Comparison of ENCODE assay signal across 1 cellular context in the genomic region with DNA sequence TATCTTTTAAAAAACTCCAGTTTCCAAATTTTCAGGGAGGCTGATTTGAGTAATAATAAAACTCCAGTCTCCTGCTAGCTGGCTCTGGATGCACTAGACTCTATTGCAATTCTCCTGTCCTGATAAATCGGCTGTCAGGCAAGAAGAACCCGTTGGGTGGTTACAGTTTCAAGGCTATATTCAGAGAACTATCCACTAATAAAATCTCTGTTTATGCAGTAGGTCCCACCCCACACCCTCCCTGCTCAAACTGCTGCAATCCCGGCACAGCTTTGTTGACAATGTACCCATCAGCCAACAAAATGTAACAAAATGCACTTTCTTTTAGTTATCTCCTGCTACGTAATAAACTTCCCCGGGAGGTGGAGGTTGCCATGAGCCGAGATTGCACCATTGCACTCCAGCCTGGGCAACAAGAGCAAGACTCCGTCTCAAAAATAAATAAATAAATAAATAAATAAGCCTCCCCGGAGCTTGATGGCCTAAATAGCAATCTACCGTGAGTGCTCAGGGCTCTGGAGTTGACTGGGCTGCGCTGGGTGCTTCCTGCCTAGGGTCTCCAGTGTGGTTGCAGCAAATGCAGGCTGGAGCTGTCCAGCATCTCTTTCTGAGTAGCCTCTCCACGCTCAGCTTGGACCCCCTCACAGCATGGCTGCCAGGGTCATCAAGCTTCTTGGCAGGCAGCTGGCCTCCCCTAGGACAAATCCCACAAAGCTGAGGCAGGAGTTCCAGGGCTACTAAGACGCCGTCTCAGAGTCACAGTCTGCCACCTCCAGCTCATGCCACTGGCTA.
TF ChIP-seq lines count a peak whose summit lies in the region.

No MANE protein-coding gene starts in this region.

TF ChIP-seq in GM23338, 12 proteins besides CTCF, POLR2A, EP300 and RAD21 (continued from another document):
- TF ChIP-seq, protein P1, sequence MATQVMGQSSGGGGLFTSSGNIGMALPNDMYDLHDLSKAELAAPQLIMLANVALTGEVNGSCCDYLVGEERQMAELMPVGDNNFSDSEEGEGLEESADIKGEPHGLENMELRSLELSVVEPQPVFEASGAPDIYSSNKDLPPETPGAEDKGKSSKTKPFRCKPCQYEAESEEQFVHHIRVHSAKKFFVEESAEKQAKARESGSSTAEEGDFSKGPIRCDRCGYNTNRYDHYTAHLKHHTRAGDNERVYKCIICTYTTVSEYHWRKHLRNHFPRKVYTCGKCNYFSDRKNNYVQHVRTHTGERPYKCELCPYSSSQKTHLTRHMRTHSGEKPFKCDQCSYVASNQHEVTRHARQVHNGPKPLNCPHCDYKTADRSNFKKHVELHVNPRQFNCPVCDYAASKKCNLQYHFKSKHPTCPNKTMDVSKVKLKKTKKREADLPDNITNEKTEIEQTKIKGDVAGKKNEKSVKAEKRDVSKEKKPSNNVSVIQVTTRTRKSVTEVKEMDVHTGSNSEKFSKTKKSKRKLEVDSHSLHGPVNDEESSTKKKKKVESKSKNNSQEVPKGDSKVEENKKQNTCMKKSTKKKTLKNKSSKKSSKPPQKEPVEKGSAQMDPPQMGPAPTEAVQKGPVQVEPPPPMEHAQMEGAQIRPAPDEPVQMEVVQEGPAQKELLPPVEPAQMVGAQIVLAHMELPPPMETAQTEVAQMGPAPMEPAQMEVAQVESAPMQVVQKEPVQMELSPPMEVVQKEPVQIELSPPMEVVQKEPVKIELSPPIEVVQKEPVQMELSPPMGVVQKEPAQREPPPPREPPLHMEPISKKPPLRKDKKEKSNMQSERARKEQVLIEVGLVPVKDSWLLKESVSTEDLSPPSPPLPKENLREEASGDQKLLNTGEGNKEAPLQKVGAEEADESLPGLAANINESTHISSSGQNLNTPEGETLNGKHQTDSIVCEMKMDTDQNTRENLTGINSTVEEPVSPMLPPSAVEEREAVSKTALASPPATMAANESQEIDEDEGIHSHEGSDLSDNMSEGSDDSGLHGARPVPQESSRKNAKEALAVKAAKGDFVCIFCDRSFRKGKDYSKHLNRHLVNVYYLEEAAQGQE (IDR thresholded peaks at IDR 0.05; ENCODE audit: unreplicated experiment), result peak; percentile 49
TF ChIP-seq in GM23338: peak in this region for 1.
